Comparison of ENCODE assay signal across 8 cellular contexts in the genomic region with DNA sequence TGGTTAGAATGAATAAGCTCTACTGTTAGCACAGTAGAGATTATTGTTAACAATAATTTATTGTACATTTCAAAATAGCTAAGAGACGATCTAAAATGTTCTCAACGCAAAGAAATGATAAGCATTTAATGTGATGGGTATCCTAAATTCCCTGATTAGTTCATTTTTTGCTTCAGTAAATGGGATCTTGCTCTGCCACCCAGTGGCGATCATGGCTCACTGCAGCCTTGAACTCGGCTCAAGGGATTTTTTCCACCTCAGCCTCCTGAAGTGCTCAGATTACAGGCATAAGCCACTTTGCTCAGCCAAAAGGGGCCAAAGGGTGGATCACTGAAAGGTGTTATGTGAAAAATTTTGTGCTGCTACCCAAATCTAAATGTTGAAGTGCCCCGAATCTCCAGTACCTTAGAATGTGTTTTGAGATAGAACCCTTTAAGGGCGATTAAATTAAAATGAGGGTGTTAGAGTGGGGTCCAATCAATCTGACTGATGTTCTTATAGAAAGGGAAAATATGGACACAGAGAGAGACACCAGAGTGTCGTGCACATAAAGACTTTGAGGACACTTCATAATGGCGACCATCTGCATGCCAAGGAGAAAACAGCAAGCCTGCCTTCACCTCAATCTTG. TPM values are rescaled to one million over a fixed set of nuclear protein-coding genes. Genes with fewer than 3 reads are reported as not detected.
A peak's percentile ranks its signal among the peaks of the same experiment; 100 is the strongest.
DNase-seq lines count a peak whose midpoint lies in the region; ATAC-seq, FAIRE-seq and TF ChIP-seq lines count a peak whose summit lies in the region.

No MANE protein-coding gene starts in this region.

- peaks cover 0 to 3% (median 0%) of the 10 kb centered on the region in 4 donors for H3K4me1 Mint-ChIP-seq in CD4-positive, alpha-beta memory T cell
- H3K4me1 Mint-ChIP-seq in HFFc6 (ENCODE audit: low read depth), result peaks cover 11% of the 10 kb centered on the region
- H3K4me1 Mint-ChIP-seq in activated T-helper 2 cell treated with anti-CD3 and anti-CD28 coated beads, Interferon-gamma antibody, Interleukin-2, Interleukin-4, amounts not matched to agents 10 μg/mL and 5 μg/mL and 100 μg/mL, durations not matched to agents 14 hours and 24 hours and 36 hours (ENCODE audit: low read depth), result no peaks in the 10 kb centered on the region

- no peaks in the 10 kb centered on the region for H3K27me3 ChIP-seq in CD4-positive, alpha-beta memory T cell (ENCODE audit: insufficient read depth, low read length)
- no peaks in the 10 kb centered on the region for H3K27me3 ChIP-seq in Panc1 (ENCODE audit: control insufficient read depth, insufficient read depth, low read length)
- H3K27me3 ChIP-seq in trophoblast cell (ENCODE audit: insufficient read depth, low read length), result no peaks in the 10 kb centered on the region

- H2AK5ac ChIP-seq in trophoblast cell (ENCODE audit: low read length), result no peak overlapping the region

- H3K27ac ChIP-seq in CD4-positive, alpha-beta memory T cell (ENCODE audit: low read depth, low read length), result no peak overlapping the region
- H3K27ac ChIP-seq in Panc1 (ENCODE audit: low read length), result no peak overlapping the region
- no peak overlapping the region for H3K27ac ChIP-seq in trophoblast cell (ENCODE audit: low read depth, low read length)

- no peaks in the 10 kb centered on the region for H3K79me1 ChIP-seq in trophoblast cell (ENCODE audit: low read length)

- H3K27ac Mint-ChIP-seq in CD4-positive, alpha-beta memory T cell, result peak overlapping the region in 2 of 7 donors; percentile 1 to 46
- no peak overlapping the region for H3K27ac Mint-ChIP-seq in HFFc6
- H3K27ac Mint-ChIP-seq in activated T-helper 2 cell treated with anti-CD3 and anti-CD28 coated beads, Interferon-gamma antibody, Interleukin-2, Interleukin-4, amounts not matched to agents 10 μg/mL and 5 μg/mL and 100 μg/mL, durations not matched to agents 14 hours and 24 hours and 36 hours, result no peak overlapping the region

- H4K91ac ChIP-seq in trophoblast cell (ENCODE audit: low read depth, low read length), result no peak overlapping the region

- H3K4me1 ChIP-seq in CD4-positive, alpha-beta memory T cell (ENCODE audit: insufficient read depth, low read length), result no peaks in the 10 kb centered on the region
- no peaks in the 10 kb centered on the region for H3K4me1 ChIP-seq in Panc1 (ENCODE audit: control insufficient read depth, insufficient read depth, low read length)
- no peaks in the 10 kb centered on the region for H3K4me1 ChIP-seq in trophoblast cell (ENCODE audit: control insufficient read depth in 1 of 2, insufficient read depth in 2 of 2, low read length in 2 of 2)

- no peak overlapping the region for H4K8ac ChIP-seq in trophoblast cell (ENCODE audit: low read depth, low read length)

- no peak overlapping the region for H2BK12ac ChIP-seq in trophoblast cell (ENCODE audit: low read length)

- H3K9ac ChIP-seq in trophoblast cell (ENCODE audit: low read length), result no peak overlapping the region

- intact Hi-C loops in CD4-positive, alpha-beta memory T cell (cut with micrococcal nuclease), result loop anchor here (1.0 to 10.0 kb wide), 3 partner anchors 99 to 311 kb away; partner anchors contain the start of genes ZNF432, ZNF613 and ZNF616
- intact Hi-C loops in Panc1 (cut with micrococcal nuclease; ENCODE audit: unreplicated experiment), result loop anchor here (2.0 kb wide), 1 partner anchor 99 kb away; the partner anchor contains the start of gene ZNF616
- intact Hi-C loops in activated T-helper 2 cell treated with anti-CD3 and anti-CD28 coated beads, Interferon-gamma antibody, Interleukin-2, Interleukin-4, amounts not matched to agents 10 μg/mL and 5 μg/mL and 100 μg/mL, durations not matched to agents 14 hours and 24 hours and 36 hours (cut with micrococcal nuclease), result loop anchor here (1.0 to 5.0 kb wide), 2 partner anchors 99 to 461 kb away; partner anchors contain the start of gene ZNF616

- no peak overlapping the region for H3K14ac ChIP-seq in trophoblast cell (ENCODE audit: low read length)

- CTCF ChIA-PET in CD4-positive, alpha-beta memory T cell (lab: Charles Lee; ENCODE audit: partially characterized antibody), result interaction anchor here (0.7 to 4.8 kb wide), 11 partner anchors 9 to 461 kb away, joined by 3 to 68 read pairs (median 3); partner anchors contain the start of genes PPP2R1A and ZNF616
- CTCF ChIA-PET in Panc1 (lab: Charles Lee), result interaction anchor here (0.5 kb wide), 2 partner anchors 389 to 535 kb away, joined by 3 read pairs; no protein-coding TSS in a partner anchor

- no TSS peak for BruUV-seq in Panc1 (replicated peaks; lab: Mats Ljungman, UMichigan)

- peak; percentile 68 for FAIRE-seq in urothelium cell line (lab: Jason Lieb, UNC)

- H3K4me3 Mint-ChIP-seq in CD4-positive, alpha-beta memory T cell, result no peak overlapping the region
- H3K4me3 Mint-ChIP-seq in HFFc6, result no peak overlapping the region
- H3K4me3 Mint-ChIP-seq in activated T-helper 2 cell treated with anti-CD3 and anti-CD28 coated beads, Interferon-gamma antibody, Interleukin-2, Interleukin-4, amounts not matched to agents 10 μg/mL and 5 μg/mL and 100 μg/mL, durations not matched to agents 14 hours and 24 hours and 36 hours (ENCODE audit: low read depth), result no peak overlapping the region

- H3K23ac ChIP-seq in trophoblast cell (ENCODE audit: low read length), result no peak overlapping the region

- no peaks in the 10 kb centered on the region for H3K36me3 ChIP-seq in CD4-positive, alpha-beta memory T cell (ENCODE audit: insufficient read depth, low read length)
- H3K36me3 ChIP-seq in Panc1 (ENCODE audit: control insufficient read depth, insufficient read depth, low read length) (no peaks in the 10 kb centered on the region), trophoblast cell (ENCODE audit: control insufficient read depth in 1 of 2, insufficient read depth in 2 of 2, low read length in 2 of 2) (no peaks in the 10 kb centered on the region)

- no peaks in the 10 kb centered on the region for H3K36me3 Mint-ChIP-seq in CD4-positive, alpha-beta memory T cell
- no peaks in the 10 kb centered on the region for H3K36me3 Mint-ChIP-seq in HFFc6 (ENCODE audit: low read depth)
- no peaks in the 10 kb centered on the region for H3K36me3 Mint-ChIP-seq in activated T-helper 2 cell treated with anti-CD3 and anti-CD28 coated beads, Interferon-gamma antibody, Interleukin-2, Interleukin-4, amounts not matched to agents 10 μg/mL and 5 μg/mL and 100 μg/mL, durations not matched to agents 14 hours and 24 hours and 36 hours (ENCODE audit: low read depth)

- no peak overlapping the region for H2BK5ac ChIP-seq in trophoblast cell (ENCODE audit: low read depth, low read length, poor library complexity)

- ATAC-seq in Panc1 (0 out of 2 replicates have a peak, but pooled peaks have one; percentile 53), HG03095 (IDR thresholded peaks at IDR 0.05; ENCODE audit: unreplicated experiment) (no peak)

- no peak overlapping the region for H3K4me2 ChIP-seq in trophoblast cell (ENCODE audit: low read length)

- H4K12ac ChIP-seq in trophoblast cell (ENCODE audit: low read depth, low read length), result no peak overlapping the region

- POLR2A ChIA-PET in CD4-positive, alpha-beta memory T cell (lab: Charles Lee; ENCODE audit: partially characterized antibody), result interaction anchor here (3.2 kb wide), 1 partner anchor 98 kb away, joined by 19 read pairs; the partner anchor contains the start of gene ZNF616
- POLR2A ChIA-PET in Panc1 (lab: Charles Lee), result no interaction called here

- DNase-seq in CD4-positive, alpha-beta memory T cell, result peak; percentile 47 to 55 (median 51)
- peak; percentile 54 for DNase-seq in HFFc6
- peak; percentile 47 for DNase-seq in Panc1 (ENCODE audit: low read depth, low spot score)
- peak; percentile 43 for DNase-seq in activated T-helper 2 cell treated with anti-CD3 and anti-CD28 coated beads, Interferon-gamma antibody, Interleukin-2, Interleukin-4, amounts not matched to agents 10 μg/mL and 5 μg/mL and 100 μg/mL, durations not matched to agents 14 hours and 24 hours and 36 hours (ENCODE audit: low spot score)
- peak; percentile 42 for DNase-seq in foreskin melanocyte
- peak; percentile 72 to 90 for DNase-seq in trophoblast cell
- DNase-seq in urothelium cell line (ENCODE audit: low spot score), result peak; percentile 22

- H3K4ac ChIP-seq in trophoblast cell (ENCODE audit: low read depth, low read length), result no peak overlapping the region

- TF ChIP-seq CTCF in HFFc6 (IDR thresholded peaks at IDR 0.05) (peak; percentile 94), Panc1 (IDR thresholded peaks at IDR 0.05) (peak; percentile 83)

- H3K4me3 ChIP-seq in CD4-positive, alpha-beta memory T cell (ENCODE audit: low read length in 2 of 2), result no peak overlapping the region
- H3K4me3 ChIP-seq in Panc1 (ENCODE audit: low read depth in 2 of 2, low read length in 2 of 2) (no peak overlapping the region), trophoblast cell (ENCODE audit: low read depth, low read length) (no peak overlapping the region)

- no peak overlapping the region for H3K18ac ChIP-seq in trophoblast cell (ENCODE audit: low read length)

- no peaks in the 10 kb centered on the region for H3K9me3 ChIP-seq in CD4-positive, alpha-beta memory T cell (ENCODE audit: control insufficient read depth in 1 of 2, low read length in 2 of 2)
- H3K9me3 ChIP-seq in Panc1 (ENCODE audit: control insufficient read depth, insufficient read depth, low read depth, low read length) (no peaks in the 10 kb centered on the region), trophoblast cell (ENCODE audit: insufficient read depth, low read depth, low read length) (no peaks in the 10 kb centered on the region)

- H2AFZ ChIP-seq in trophoblast cell (ENCODE audit: insufficient read depth, low read length, poor library complexity), result no peak overlapping the region

- no peaks in the 10 kb centered on the region for H3K27me3 Mint-ChIP-seq in CD4-positive, alpha-beta memory T cell
- H3K27me3 Mint-ChIP-seq in HFFc6 (ENCODE audit: insufficient read depth), result peaks cover 10% of the 10 kb centered on the region
- peaks cover 1% of the 10 kb centered on the region for H3K27me3 Mint-ChIP-seq in activated T-helper 2 cell treated with anti-CD3 and anti-CD28 coated beads, Interferon-gamma antibody, Interleukin-2, Interleukin-4, amounts not matched to agents 10 μg/mL and 5 μg/mL and 100 μg/mL, durations not matched to agents 14 hours and 24 hours and 36 hours (ENCODE audit: low read depth)

- no CpG with 5 or more reads among the region's 8 CpGs for WGBS in trophoblast cell (ENCODE audit: extremely low coverage, insufficient coverage, insufficient read length)

- in situ Hi-C loops in Panc1 (cut with HindIII; ENCODE audit: low pct_unique_long_range_greater_than_20kb, low sequenced_read_pairs), result no loop called here

- H3K79me2 ChIP-seq in trophoblast cell (ENCODE audit: control insufficient read depth, insufficient read depth, low read length, poor library complexity), result no peaks in the 10 kb centered on the region

- no peak overlapping the region for H2BK120ac ChIP-seq in trophoblast cell (ENCODE audit: insufficient read depth, low read length, poor library complexity)

- H3K9me3 Mint-ChIP-seq in CD4-positive, alpha-beta memory T cell, result no peaks in the 10 kb centered on the region
- no peaks in the 10 kb centered on the region for H3K9me3 Mint-ChIP-seq in HFFc6
- peaks cover 3% of the 10 kb centered on the region for H3K9me3 Mint-ChIP-seq in activated T-helper 2 cell treated with anti-CD3 and anti-CD28 coated beads, Interferon-gamma antibody, Interleukin-2, Interleukin-4, amounts not matched to agents 10 μg/mL and 5 μg/mL and 100 μg/mL, durations not matched to agents 14 hours and 24 hours and 36 hours

RNA-seq across cellular contexts. Expression of gene ZNF766, which starts 31.5 kb away (rescaled TPM):
- total RNA-seq in CD4-positive, alpha-beta memory T cell, result 10 to 100 TPM; 53.6 to 54.1 TPM
- polyA plus RNA-seq in CD4-positive, alpha-beta memory T cell, result 10 to 100 TPM; 57.7 to 61.7 TPM
- total RNA-seq in HFFc6 (2021; fragmentation: NEBNext Ultra II Directional; extraction: Animal tissue kit (Norgen Biotek cat#: 25700)), result 10 to 100 TPM in 5 of 6 experiments, 1 to 10 TPM in 1; 9.6 to 12.0 (median 10.8) TPM
- total RNA-seq in Panc1 (2021; ENCODE audit: unreplicated experiment), result 13.9 TPM
- polyA plus RNA-seq in Panc1 (2012; ENCODE audit: insufficient read length), result 7.0 TPM
- 15.9 and 18.2 TPM in 2 replicates for total RNA-seq in activated T-helper 2 cell treated with anti-CD3 and anti-CD28 coated beads, Interferon-gamma antibody, Interleukin-2, Interleukin-4, amounts not matched to agents 10 μg/mL and 5 μg/mL and 100 μg/mL, durations not matched to agents 14 hours and 24 hours and 36 hours
- polyA plus RNA-seq in trophoblast cell (2013), result 14.6 and 16.6 TPM in 2 replicates

RNA-seq across cellular contexts. Expression of gene PPP2R1A, which starts 48.0 kb away (rescaled TPM):
- total RNA-seq in CD4-positive, alpha-beta memory T cell, result 100 to 1,000 TPM; 166 to 175 TPM
- polyA plus RNA-seq in CD4-positive, alpha-beta memory T cell, result 100 to 1,000 TPM; 179 to 185 TPM
- total RNA-seq in HFFc6 (2021; fragmentation: NEBNext Ultra II Directional; extraction: Animal tissue kit (Norgen Biotek cat#: 25700)), result 100 to 1,000 TPM; 326 to 383 (median 349) TPM
- total RNA-seq in Panc1 (2021; ENCODE audit: unreplicated experiment), result 146 TPM
- 347 TPM for polyA plus RNA-seq in Panc1 (2012; ENCODE audit: insufficient read length)
- 218 and 225 TPM in 2 replicates for total RNA-seq in activated T-helper 2 cell treated with anti-CD3 and anti-CD28 coated beads, Interferon-gamma antibody, Interleukin-2, Interleukin-4, amounts not matched to agents 10 μg/mL and 5 μg/mL and 100 μg/mL, durations not matched to agents 14 hours and 24 hours and 36 hours
- 130 and 133 TPM in 2 replicates for polyA plus RNA-seq in trophoblast cell (2013)

RNA-seq across cellular contexts. Expression of gene ZNF480, which starts 59.1 kb away (rescaled TPM):
- total RNA-seq in CD4-positive, alpha-beta memory T cell, result 10 to 100 TPM; 26.7 to 26.9 TPM
- polyA plus RNA-seq in CD4-positive, alpha-beta memory T cell, result 10 to 100 TPM; 12.4 to 29.5 TPM
- 10 to 100 TPM in 5 of 6 experiments, 1 to 10 TPM in 1; 9.8 to 12.5 (median 11.9) TPM for total RNA-seq in HFFc6 (2021; fragmentation: NEBNext Ultra II Directional; extraction: Animal tissue kit (Norgen Biotek cat#: 25700))
- 11.5 TPM for total RNA-seq in Panc1 (2021; ENCODE audit: unreplicated experiment)
- 10.4 TPM for polyA plus RNA-seq in Panc1 (2012; ENCODE audit: insufficient read length)
- 3.2 and 3.6 TPM in 2 replicates for total RNA-seq in activated T-helper 2 cell treated with anti-CD3 and anti-CD28 coated beads, Interferon-gamma antibody, Interleukin-2, Interleukin-4, amounts not matched to agents 10 μg/mL and 5 μg/mL and 100 μg/mL, durations not matched to agents 14 hours and 24 hours and 36 hours
- polyA plus RNA-seq in trophoblast cell (2013), result 9.3 and 10.7 TPM in 2 replicates

Comparison
In these comparisons a context has a peak if more than half of its experiments do, and no peak if none do; other contexts are left out.
1. DNase-seq: peak in every context shown above with its lines; median percentile 81 in trophoblast cell; 54 in HFFc6; 51 in CD4-positive, alpha-beta memory T cell; 47 in Panc1; 43 in activated T-helper 2 cell treated with anti-CD3 and anti-CD28 coated beads, Interferon-gamma antibody, Interleukin-2, Interleukin-4, amounts not matched to agents 10 μg/mL and 5 μg/mL and 100 μg/mL, durations not matched to agents 14 hours and 24 hours and 36 hours; 42 in foreskin melanocyte; 22 in urothelium cell line.